ENCODE assay signal across 8 cellular contexts in the genomic region with DNA sequence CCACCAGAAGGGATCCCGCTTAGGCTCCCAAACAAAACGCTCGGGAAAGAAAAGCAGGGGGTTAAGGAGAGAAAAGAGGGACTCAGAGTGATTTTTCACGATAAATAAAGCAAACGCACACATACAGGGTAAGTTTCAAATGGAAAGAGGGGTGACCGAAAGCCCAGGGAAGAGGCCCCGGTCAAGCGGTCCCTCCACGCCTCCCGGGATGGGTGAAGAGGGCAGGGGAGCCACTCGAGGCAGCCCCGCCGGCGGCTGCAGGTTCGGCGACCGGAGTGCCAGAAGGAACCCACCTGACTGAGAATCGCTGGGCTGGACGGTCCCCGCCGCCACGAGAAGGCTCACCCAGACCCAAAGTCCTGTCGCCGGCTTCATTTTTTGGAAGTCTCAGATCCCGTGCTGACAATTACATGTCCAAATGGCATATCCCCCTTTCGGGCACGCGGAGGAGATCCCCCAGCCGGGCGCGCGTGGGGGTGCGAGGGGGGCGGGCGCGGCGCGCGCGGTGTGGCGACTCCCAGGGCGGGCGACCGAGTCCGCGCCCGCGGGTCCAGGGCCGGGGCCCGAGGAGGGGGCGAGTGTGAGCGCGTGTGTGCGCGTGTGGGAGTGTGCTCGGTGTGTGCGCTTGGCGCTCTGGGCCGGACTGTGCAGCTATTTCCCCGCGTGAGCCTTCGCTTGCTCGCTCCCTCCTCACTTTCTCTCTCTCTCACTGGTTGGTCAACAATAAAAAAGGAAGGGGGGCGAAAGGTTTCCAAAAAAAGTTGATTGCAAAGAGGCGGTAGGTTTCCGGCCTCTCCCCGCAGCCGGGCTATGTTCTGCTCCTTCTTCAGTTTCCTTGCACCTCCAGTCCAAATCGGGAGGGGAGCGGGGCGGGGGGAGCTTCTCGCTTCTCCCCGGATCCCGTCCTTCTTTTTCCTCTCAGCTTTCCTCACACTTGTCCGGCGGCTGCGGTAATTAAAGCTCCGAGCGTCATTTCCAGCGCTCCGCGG. TPM values are rescaled to one million over a fixed set of nuclear protein-coding genes. Genes with fewer than 3 reads are reported as not detected.
DNase-seq lines count a peak whose midpoint lies in the region; ATAC-seq and TF ChIP-seq lines count a peak whose summit lies in the region.

TSS of gene ERBB4 (minus strand) at position 647 of the 989 bp plus-strand sequence. CDS start at position 375, 272 bp downstream.

- H3K9me3 ChIP-seq in SK-N-MC (ENCODE audit: low read depth, low read length) = no peaks in the 10 kb centered on the region

- H3K4me1 Mint-ChIP-seq in neural crest cell = peaks cover 28% of the 10 kb centered on the region

- TF ChIP-seq CTCF in fibroblast of the aortic adventitia (IDR thresholded peaks at IDR 0.05; ENCODE audit: insufficient read depth, low read length) (no peak), neural crest cell (conservative IDR thresholded peaks at IDR 0.05) (no peak)

- DNase-seq in NCI-H2107 treated with DMSO at 0.1 percent for 48 hours (lab: John Stamatoyannopoulos, UW; ENCODE audit: unreplicated experiment) (peak; percentile 28), NCI-H2107 (lab: John Stamatoyannopoulos, UW) (no peak), SK-N-MC (ENCODE audit: low read depth, low spot score) (no peak), fibroblast of the aortic adventitia (ENCODE audit: low read depth) (no peak), neural crest cell (ENCODE audit: low read depth, low spot score) (peak; percentile 9), cortex of kidney (lab: John Stamatoyannopoulos, UW) (no peak)
- no peak for DNase-seq in activated CD4-positive, CD25-positive, alpha-beta regulatory T cell (lab: John Stamatoyannopoulos, UW)

- peaks cover 50% of the 10 kb centered on the region for H3K27me3 Mint-ChIP-seq in neural crest cell (ENCODE audit: low read depth)

- no peaks in the 10 kb centered on the region for H3K36me3 ChIP-seq in SK-N-MC (ENCODE audit: insufficient read depth, low read length)

- H3K4me3 Mint-ChIP-seq in neural crest cell = peak within 1 kb of the TSS; percentile 99

- no peak within 1 kb of the TSS for H3K27ac ChIP-seq in SK-N-MC

- no peak for ATAC-seq in GM18505 (IDR thresholded peaks at IDR 0.05; ENCODE audit: unreplicated experiment)

- no peaks in the 10 kb centered on the region for H3K9me3 Mint-ChIP-seq in neural crest cell

- no peak for TF ChIP-seq POLR2A in GM18505 (IDR thresholded peaks at IDR 0.05; ENCODE audit: borderline replicate concordance, extremely low read depth, insufficient read depth, insufficient read length)

- H3K4me3 ChIP-seq in SK-N-MC (peak within 1 kb of the TSS; percentile 89), fibroblast of the aortic adventitia (ENCODE audit: low read depth, low read length) (peak within 1 kb of the TSS; percentile 72)

- peak within 1 kb of the TSS; percentile 68 for H3K9ac ChIP-seq in SK-N-MC (ENCODE audit: insufficient read length)

- H3K36me3 Mint-ChIP-seq in neural crest cell (ENCODE audit: low read depth) = no peaks in the 10 kb centered on the region

- peak within 1 kb of the TSS; percentile 81 for H3K27ac Mint-ChIP-seq in neural crest cell (ENCODE audit: unreplicated experiment)

RNA-seq across cellular contexts. Expression of gene ERBB4, which starts in this region (rescaled TPM):
- total RNA-seq in fibroblast of the aortic adventitia (ENCODE audit: low replicate concordance) (0.16 and 5.8 TPM in 2 replicates), neural crest cell (10.2 and 11.0 TPM in 2 replicates)

Comparison
In these comparisons a context has a peak if more than half of its experiments do, and no peak if none do; other contexts are left out.
1. DNase-seq: peak in NCI-H2107 treated with DMSO at 0.1 percent for 48 hours (single experiment) and neural crest cell (single experiment); none in NCI-H2107 (single experiment), SK-N-MC (single experiment), fibroblast of the aortic adventitia (single experiment), activated CD4-positive, CD25-positive, alpha-beta regulatory T cell (0 of 4) and cortex of kidney (single experiment).